In genomic region chr9:41150116-41150515, GRCh38 we compare ENCODE assay signal across 15 cellular contexts. TPM values are rescaled to one million over a fixed set of nuclear protein-coding genes. Genes with fewer than 3 reads are reported as not detected.
DNase-seq lines count a peak whose midpoint lies in the region; ATAC-seq and TF ChIP-seq lines count a peak whose summit lies in the region.
"Not testable (repeated sequence)": the region's sequence is repeated elsewhere in the genome, so short reads cannot be mapped to it uniquely, and the experiment has no call there.
"Had no signal": no experiment of that assay in that cellular context is flagged by ENCODE, and none has a peak within 500 bp of the region (broad histone marks: within the 10 kb centered on the region; RNA-seq: fewer than 3 reads in every experiment).

No MANE protein-coding gene starts in this region.

- CTCF ChIA-PET in WTC11 (lab: Charles Lee), result not testable (repeated sequence)

- ATAC-seq in WTC11; Right ventricle myocardium superior (ENCODE audit: poor library complexity); left ventricle myocardium superior; right lobe of liver; mucosa of descending colon: not testable (repeated sequence)

- H3K4me1 Mint-ChIP-seq in WTC11, endodermal cell: not testable (repeated sequence)

- H3K36me3 Mint-ChIP-seq in WTC11; endodermal cell (ENCODE audit: low read depth): not testable (repeated sequence)

- not testable (repeated sequence) for H3K27me3 Mint-ChIP-seq in WTC11 (ENCODE audit: low read depth); endodermal cell (ENCODE audit: insufficient read depth)

- not testable (repeated sequence) for H3K27ac ChIP-seq in endodermal cell (ENCODE audit: low read depth, low read length); right lobe of liver

- TF ChIP-seq CTCF in WTC11 (IDR thresholded peaks at IDR 0.05); endodermal cell (conservative IDR thresholded peaks at IDR 0.05); right lobe of liver (IDR thresholded peaks at IDR 0.05); mucosa of descending colon (IDR thresholded peaks at IDR 0.05): not testable (repeated sequence)

- not testable (repeated sequence) for H3K36me3 ChIP-seq in endodermal cell (ENCODE audit: control insufficient read depth, insufficient read depth, low read length); right lobe of liver; mucosa of descending colon (ENCODE audit: low read depth)

- H3K9ac ChIP-seq in endodermal cell (ENCODE audit: extremely low read depth, low read length, poor library complexity, severe bottlenecking), result not testable (repeated sequence)

- intact Hi-C loops in Right ventricle myocardium superior (cut with DNase I); left ventricle myocardium superior (cut with micrococcal nuclease); right lobe of liver (cut with DNase I); mucosa of descending colon (cut with DNase I, micrococcal nuclease): not testable (repeated sequence)

- not testable (repeated sequence) for H3K4me1 ChIP-seq in endodermal cell (ENCODE audit: control insufficient read depth, insufficient read depth, low read length); right lobe of liver; mucosa of descending colon (ENCODE audit: low read depth)

- WGBS in endodermal cell (ENCODE audit: insufficient coverage in 1 of 2, insufficient read length in 1 of 2), 2 experiments, result 79% methylated on average over 11 of the region's 18 CpGs; no CpG with 5 or more reads in 1 of the 2 experiments
- WGBS in right lobe of liver (ENCODE audit: insufficient coverage, low coverage, low lambda C conversion rate, missing lambda C conversion rate), result no CpG with 5 or more reads among the region's 18 CpGs

- TF ChIP-seq POLR2A in right lobe of liver (IDR thresholded peaks at IDR 0.05), result not testable (repeated sequence)

- H3K4me3 ChIP-seq in endodermal cell (ENCODE audit: low read length); right lobe of liver; mucosa of descending colon: not testable (repeated sequence)

- DNase-seq in WTC11 (ENCODE audit: low spot score) (peak; percentile 8), Right ventricle myocardium superior (peak; percentile 12), left ventricle myocardium superior (peak; percentile 2), right lobe of liver (peak in 2 of 3 donors; percentile 13 to 27), mucosa of descending colon (peak in 2 of 3 donors; percentile 3 to 26)
- DNase-seq in endodermal cell, result not testable (repeated sequence)

- not testable (repeated sequence) for H3K9me3 ChIP-seq in endodermal cell (ENCODE audit: control insufficient read depth, low read length); right lobe of liver; mucosa of descending colon

- H3K4me3 Mint-ChIP-seq in WTC11, result not testable (repeated sequence)
- H3K4me3 Mint-ChIP-seq in endodermal cell, result peak overlapping the region; percentile 26

- H3K27me3 ChIP-seq in endodermal cell (ENCODE audit: control insufficient read depth, insufficient read depth, low read length, poor library complexity, severe bottlenecking); right lobe of liver: not testable (repeated sequence)

- POLR2A ChIA-PET in WTC11 (lab: Charles Lee), result not testable (repeated sequence)

- not testable (repeated sequence) for H3K9me3 Mint-ChIP-seq in WTC11, endodermal cell

- H3K27ac Mint-ChIP-seq in WTC11, endodermal cell: not testable (repeated sequence)

RNA-seq across cellular contexts. Expression of gene FOXD4L6, which starts 21.6 kb away (rescaled TPM):
- total RNA-seq in WTC11 (2021) (not detected in 3 replicates), endodermal cell (not detected), Right ventricle myocardium superior (not detected), left ventricle myocardium superior (not detected), right lobe of liver (not detected), mucosa of descending colon (not detected)
- 0.18 TPM for polyA plus RNA-seq in endodermal cell (2013, experiment 1 of 2)
- not detected for polyA plus RNA-seq in endodermal cell (2013, experiment 2 of 2)
- total RNA-seq: A673; CD4-positive, alpha-beta memory T cell; CD4-positive, CD25-positive, alpha-beta regulatory T cell; CD8-positive, alpha-beta memory T cell; Daoy; G401; GM12878 had no signal
- polyA plus RNA-seq: AG04450; CD14-positive monocyte; CD4-positive, alpha-beta memory T cell; CD4-positive, CD25-positive, alpha-beta regulatory T cell; CD8-positive, alpha-beta memory T cell had no signal

RNA-seq across cellular contexts. Expression of gene ZNG1F, which starts 39.0 kb away (rescaled TPM):
- total RNA-seq in WTC11 (2021) (5.6 to 6.0 TPM (median 5.9 TPM) in 3 replicates), endodermal cell (10 to 100 TPM; 11.5 to 15.4 TPM), Right ventricle myocardium superior (2.3 TPM), left ventricle myocardium superior (9.4 TPM), right lobe of liver (10 to 100 TPM in 2 of 6 experiments, 1 to 10 TPM in 4; 2.3 to 16.7 (median 4.8) TPM), mucosa of descending colon (10 to 100 TPM in 2 of 3 donors, 1 to 10 TPM in 1; 7.4 to 14.2 (median 10.8) TPM)
- polyA plus RNA-seq in endodermal cell (2013, experiment 1 of 2), result 11.5 TPM
- 10.0 TPM for polyA plus RNA-seq in endodermal cell (2013, experiment 2 of 2)
